ENCODE assay signal across 31 cellular contexts in the genomic region with DNA sequence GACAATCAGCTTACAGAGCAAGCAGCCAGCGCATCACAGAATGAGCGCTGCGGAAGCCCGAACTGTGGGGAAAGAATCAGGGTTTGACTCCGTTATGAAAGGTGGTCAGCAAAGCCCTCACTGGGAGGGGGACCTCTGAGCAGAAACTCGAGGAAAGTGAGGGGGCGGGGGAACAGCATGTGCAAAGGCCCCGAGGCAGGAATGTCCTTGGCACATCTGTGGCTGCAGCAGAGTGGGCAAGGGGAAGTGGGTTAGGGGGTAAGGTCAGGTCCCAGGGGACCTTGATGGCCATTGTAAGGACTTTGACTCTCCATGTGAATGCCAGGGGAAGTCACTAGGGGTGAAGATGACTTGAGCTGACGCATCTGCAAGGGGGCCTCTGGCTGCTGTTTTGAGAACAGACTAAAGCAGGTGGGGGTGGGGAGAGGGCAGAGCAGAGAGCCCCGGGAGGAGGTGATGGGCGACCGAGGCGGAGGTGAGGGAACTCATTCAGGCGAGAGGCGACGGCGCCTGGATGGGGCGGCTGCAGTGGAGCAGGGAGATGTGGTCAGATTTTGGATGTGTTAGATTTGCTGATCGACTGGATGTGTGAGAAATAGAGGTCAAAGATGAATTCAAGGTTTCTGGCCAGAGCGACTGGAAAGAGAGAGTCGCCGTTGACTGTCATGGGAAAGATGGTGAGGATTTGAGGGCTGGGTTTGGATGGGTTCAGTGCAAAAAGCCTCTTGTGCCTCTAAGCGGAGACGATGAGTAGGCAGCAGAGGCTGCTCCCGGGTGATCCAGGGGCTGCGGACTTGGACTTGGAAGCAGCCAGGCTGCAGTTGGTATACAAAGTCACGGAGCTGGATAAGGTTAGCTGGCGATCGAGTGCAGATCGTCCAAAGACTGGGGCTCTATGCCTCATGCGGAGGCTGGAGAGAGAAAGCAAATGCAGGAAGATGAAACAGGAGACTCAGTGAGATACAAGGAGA.
"Had no signal": no experiment of that assay in that cellular context is flagged by ENCODE, and none has a peak within 500 bp of the region (broad histone marks: within the 10 kb centered on the region; RNA-seq: fewer than 3 reads in every experiment).

No MANE protein-coding gene starts in this region.

- H3K27ac ChIP-seq: adrenal gland, body of pancreas, cardiac muscle cell, neutrophil, right lobe of liver, uterus had no signal

- H3K9me3 Mint-ChIP-seq: activated naive CD4-positive, alpha-beta T cell treated with anti-CD3 and anti-CD28 coated beads for 36 hours; activated naive CD8-positive, alpha-beta T cell treated with anti-CD3 and anti-CD28 coated beads for 36 hours; activated T-helper 1 cell treated with anti-CD3 and anti-CD28 coated beads, Interleukin-12 subunit alpha, Interleukin-12 subunit beta, Interleukin-2, Interleukin-4 antibody, amounts not matched to agents 30 ng/mL and 10 ng/mL and 1 ng/mL, durations not matched to agents 14 hours and 24 hours and 36 hours; effector memory CD8-positive, alpha-beta T cell; immature natural killer cell; stimulated activated memory B cell treated with anti-CD40 and anti-IgM and Interleukin-4, amounts not matched to agents 10 μg/mL and 1 μg/mL and 100 μg/mL, for 72 hours; stimulated activated naive CD8-positive, alpha-beta T cell treated with anti-CD3 and anti-CD28 coated beads, Interleukin-15, amount 100 ng/mL, for 72 hours; type B pancreatic cell had no signal

- DNase-seq: activated CD4-positive, alpha-beta T cell treated with anti-CD3 and anti-CD28 coated beads for 36 hours; activated CD4-positive, CD25-positive, alpha-beta regulatory T cell; activated effector memory CD4-positive, alpha-beta T cell treated with anti-CD3 and anti-CD28 coated beads, Interleukin-2, amount 50 U/mL, for 16 hours; activated naive CD4-positive, alpha-beta T cell treated with anti-CD3 and anti-CD28 coated beads for 36 hours; activated naive CD8-positive, alpha-beta T cell treated with anti-CD3 and anti-CD28 coated beads for 36 hours; activated T-cell treated with anti-CD3 and anti-CD28 coated beads for 4 hours; adrenal gland; aorta; body of pancreas; cortex of kidney; effector memory CD8-positive, alpha-beta T cell; erythroblast; head of caudate nucleus; hippocampal formation; immature natural killer cell; kidney; left colon; mammary epithelial cell; right lobe of liver; stimulated activated CD4-positive, alpha-beta T cell treated with anti-CD3 and anti-CD28 coated beads, Interleukin-4, amount 100 ng/mL, for 4 hours; stimulated activated CD8-positive, alpha-beta memory T cell treated with anti-CD3 and anti-CD28 coated beads, Interleukin-4, amount 100 ng/mL, for 48 hours; stimulated activated naive CD8-positive, alpha-beta T cell treated with anti-CD3 and anti-CD28 coated beads, Interleukin-15, amount 100 ng/mL, for 72 hours; substantia nigra; T-helper 2 cell; uterus had no signal

- ATAC-seq: activated CD4-positive, alpha-beta T cell treated with anti-CD3 and anti-CD28 coated beads for 36 hours; body of pancreas; effector memory CD8-positive, alpha-beta T cell; left colon; right lobe of liver; stimulated activated memory B cell treated with anti-CD40 and anti-IgM and Interleukin-4, amounts not matched to agents 10 μg/mL and 1 μg/mL and 100 μg/mL, for 72 hours; stimulated activated naive CD8-positive, alpha-beta T cell treated with anti-CD3 and anti-CD28 coated beads, Interleukin-15, amount 100 ng/mL, for 72 hours had no signal

- H3K27ac Mint-ChIP-seq: activated CD4-positive, alpha-beta T cell treated with anti-CD3 and anti-CD28 coated beads for 36 hours; activated naive CD4-positive, alpha-beta T cell treated with anti-CD3 and anti-CD28 coated beads for 36 hours; activated naive CD8-positive, alpha-beta T cell treated with anti-CD3 and anti-CD28 coated beads for 36 hours; activated T-helper 1 cell treated with anti-CD3 and anti-CD28 coated beads, Interleukin-12 subunit alpha, Interleukin-12 subunit beta, Interleukin-2, Interleukin-4 antibody, amounts not matched to agents 30 ng/mL and 10 ng/mL and 1 ng/mL, durations not matched to agents 14 hours and 24 hours and 36 hours; effector memory CD8-positive, alpha-beta T cell; immature natural killer cell; progenitor cell of endocrine pancreas; stimulated activated memory B cell treated with anti-CD40 and anti-IgM and Interleukin-4, amounts not matched to agents 10 μg/mL and 1 μg/mL and 100 μg/mL, for 72 hours; stimulated activated naive CD8-positive, alpha-beta T cell treated with anti-CD3 and anti-CD28 coated beads, Interleukin-15, amount 100 ng/mL, for 72 hours; type B pancreatic cell had no signal

- H3K9me3 ChIP-seq: adrenal gland, body of pancreas, neutrophil, right lobe of liver, uterus had no signal

- H3K4me3 ChIP-seq: adrenal gland, body of pancreas, cardiac muscle cell, right lobe of liver, uterus had no signal

- H3K36me3 Mint-ChIP-seq: activated naive CD8-positive, alpha-beta T cell treated with anti-CD3 and anti-CD28 coated beads for 36 hours; immature natural killer cell; stimulated activated memory B cell treated with anti-CD40 and anti-IgM and Interleukin-4, amounts not matched to agents 10 μg/mL and 1 μg/mL and 100 μg/mL, for 72 hours; type B pancreatic cell had no signal

- H3K27me3 ChIP-seq: adrenal gland, body of pancreas, right lobe of liver, uterus had no signal

- H3K36me3 ChIP-seq: adrenal gland, cardiac muscle cell, neutrophil, right lobe of liver, uterus had no signal

- H3K4me3 Mint-ChIP-seq: activated CD4-positive, alpha-beta T cell treated with anti-CD3 and anti-CD28 coated beads for 36 hours; activated naive CD4-positive, alpha-beta T cell treated with anti-CD3 and anti-CD28 coated beads for 36 hours; activated naive CD8-positive, alpha-beta T cell treated with anti-CD3 and anti-CD28 coated beads for 36 hours; activated T-helper 1 cell treated with anti-CD3 and anti-CD28 coated beads, Interleukin-12 subunit alpha, Interleukin-12 subunit beta, Interleukin-2, Interleukin-4 antibody, amounts not matched to agents 30 ng/mL and 10 ng/mL and 1 ng/mL, durations not matched to agents 14 hours and 24 hours and 36 hours; effector memory CD8-positive, alpha-beta T cell; immature natural killer cell; stimulated activated memory B cell treated with anti-CD40 and anti-IgM and Interleukin-4, amounts not matched to agents 10 μg/mL and 1 μg/mL and 100 μg/mL, for 72 hours; stimulated activated naive CD8-positive, alpha-beta T cell treated with anti-CD3 and anti-CD28 coated beads, Interleukin-15, amount 100 ng/mL, for 72 hours; type B pancreatic cell had no signal
